ENCODE assay signal across 10 cellular contexts in genomic region chrX:103488332-103488731, GRCh38. TPM values are rescaled to one million over a fixed set of nuclear protein-coding genes. Genes with fewer than 3 reads are reported as not detected.
DNase-seq lines count a peak whose midpoint lies in the region; ATAC-seq, FAIRE-seq and TF ChIP-seq lines count a peak whose summit lies in the region.
"Had no signal": no experiment of that assay in that cellular context is flagged by ENCODE, and none has a peak within 500 bp of the region (broad histone marks: within the 10 kb centered on the region; RNA-seq: fewer than 3 reads in every experiment).

No MANE protein-coding gene starts in this region.

- no peak overlapping the region for H3K4me2 ChIP-seq in H1 (ENCODE audit: insufficient read depth in 1 of 2, low read depth in 2 of 2, low read length in 2 of 2)
- H3K4me2 ChIP-seq: BLaER1 had no signal

- H2BK5ac ChIP-seq in H1 (ENCODE audit: low read depth, low read length): no peak overlapping the region

- TF ChIP-seq EP300 in H1 (IDR thresholded peaks at IDR 0.05; ENCODE audit: borderline replicate concordance in 1 of 2, low read depth in 2 of 2, low read length in 2 of 2): no peak

- CTCF ChIA-PET in H1 (lab: Charles Lee; ENCODE audit: partially characterized antibody): interaction anchor here (0.6 to 0.8 kb wide), 2 partner anchors 15 to 85 kb away, joined by 3 read pairs; no protein-coding TSS in a partner anchor
- CTCF ChIA-PET in CD8-positive, alpha-beta T cell (lab: Charles Lee): interaction anchor here (0.6 to 1.3 kb wide), 3 partner anchors 174 to 277 kb away, joined by 4 to 5 read pairs (median 5); no protein-coding TSS in a partner anchor
- CTCF ChIA-PET in activated naive CD4-positive, alpha-beta T cell treated with anti-CD3 and anti-CD28 coated beads for 36 hours (lab: Charles Lee): interaction anchor here (0.6 to 1.2 kb wide), 3 partner anchors 23 to 360 kb away, joined by 3 to 4 read pairs (median 4); no protein-coding TSS in a partner anchor

- no peaks in the 10 kb centered on the region for H3K36me3 Mint-ChIP-seq in osteocyte (ENCODE audit: unreplicated experiment)
- H3K36me3 Mint-ChIP-seq in CD8-positive, alpha-beta T cell: no peaks in the 10 kb centered on the region
- no peaks in the 10 kb centered on the region for H3K36me3 Mint-ChIP-seq in activated naive CD4-positive, alpha-beta T cell treated with anti-CD3 and anti-CD28 coated beads for 36 hours (ENCODE audit: low read depth)

- no peak overlapping the region for H3K14ac ChIP-seq in H1 (ENCODE audit: insufficient read length)

- no peaks in the 10 kb centered on the region for H3K79me2 ChIP-seq in H1 (ENCODE audit: control insufficient read depth in 1 of 2, insufficient read depth in 2 of 2, low read length in 2 of 2)

- peaks cover 2% of the 10 kb centered on the region for H3K4me1 Mint-ChIP-seq in osteocyte (ENCODE audit: unreplicated experiment)
- H3K4me1 Mint-ChIP-seq in CD8-positive, alpha-beta T cell (ENCODE audit: low read depth): peaks cover 4% of the 10 kb centered on the region
- H3K4me1 Mint-ChIP-seq in activated naive CD4-positive, alpha-beta T cell treated with anti-CD3 and anti-CD28 coated beads for 36 hours (ENCODE audit: low read depth): no peaks in the 10 kb centered on the region

- H3K9me3 Mint-ChIP-seq in osteocyte (ENCODE audit: unreplicated experiment): no peaks in the 10 kb centered on the region
- H3K9me3 Mint-ChIP-seq in CD8-positive, alpha-beta T cell: no peaks in the 10 kb centered on the region
- H3K9me3 Mint-ChIP-seq in activated naive CD4-positive, alpha-beta T cell treated with anti-CD3 and anti-CD28 coated beads for 36 hours: no peaks in the 10 kb centered on the region

- H3K56ac ChIP-seq in H1 (replicated peaks; ENCODE audit: insufficient read length, low read depth, low read length): no peak overlapping the region

- H2BK15ac ChIP-seq in H1 (ENCODE audit: low read length): no peak overlapping the region

- H2BK12ac ChIP-seq in H1 (ENCODE audit: low read depth, low read length): no peak overlapping the region

- no peaks in the 10 kb centered on the region for H3K23me2 ChIP-seq in H1 (ENCODE audit: low read depth, low read length)

- 55% methylated on average over 4 of the region's 4 CpGs; no CpG with 5 or more reads in 1 of the 2 experiments for WGBS in H1 (ENCODE audit: extremely low coverage in 1 of 2, insufficient coverage in 1 of 2, insufficient read length in 1 of 2, insufficient replicate concordance in 2 of 2, low coverage in 1 of 2, low lambda C conversion rate in 2 of 2, missing lambda C conversion rate in 1 of 2), 2 experiments

- no peak for TF ChIP-seq RAD21 in H1 (IDR thresholded peaks at IDR 0.05 in 1 of 2, conservative IDR thresholded peaks at IDR 0.05 in 1 of 2; ENCODE audit: low read depth in 2 of 2, low read length in 2 of 2)

- POLR2A ChIA-PET in H1 (lab: Charles Lee; ENCODE audit: partially characterized antibody): no interaction called here
- POLR2A ChIA-PET in CD8-positive, alpha-beta T cell (lab: Charles Lee): no interaction called here

- H4K91ac ChIP-seq in H1 (replicated peaks; ENCODE audit: insufficient read length, low read length): no peak overlapping the region

- no peak overlapping the region for H3K4ac ChIP-seq in H1 (replicated peaks; ENCODE audit: insufficient read length, low read depth, low read length)

- no peak overlapping the region for H4K5ac ChIP-seq in H1 (ENCODE audit: insufficient read length, low read depth, low read length)

- H2AK5ac ChIP-seq in H1 (ENCODE audit: low read depth, low read length): no peak overlapping the region

- ATAC-seq in mucosa of descending colon: no peak
- no peak for ATAC-seq in CD8-positive, alpha-beta T cell

- no peak overlapping the region for H3K4me3 ChIP-seq in H1 (ENCODE audit: extremely low read depth in 1 of 4, insufficient read depth in 2 of 4, low read depth in 3 of 4, low read length in 4 of 4)
- H3K4me3 ChIP-seq in mucosa of descending colon: no peak overlapping the region
- no peak overlapping the region for H3K4me3 ChIP-seq in CD8-positive, alpha-beta T cell (ENCODE audit: low read depth, low read length)
- H3K4me3 ChIP-seq: BLaER1 had no signal

- peak; percentile 3 to 21 (median 16); a peak in 3 of 4 replicates for TF ChIP-seq CTCF in H1 (IDR thresholded peaks at IDR 0.05; ENCODE audit: control extremely low read depth in 1 of 3, insufficient read depth in 1 of 3, low read depth in 1 of 3, low read length in 3 of 3)
- TF ChIP-seq CTCF in osteocyte (IDR thresholded peaks at IDR 0.05): peak; percentile 62
- no peak for TF ChIP-seq CTCF in mucosa of descending colon (IDR thresholded peaks at IDR 0.05)
- no peak for TF ChIP-seq CTCF in CD8-positive, alpha-beta T cell (IDR thresholded peaks at IDR 0.05)

- intact Hi-C loops in mucosa of descending colon (cut with DNase I, micrococcal nuclease): no loop called here
- intact Hi-C loops in CD8-positive, alpha-beta T cell (cut with DNase I, micrococcal nuclease): no loop called here
- intact Hi-C loops in activated naive CD4-positive, alpha-beta T cell treated with anti-CD3 and anti-CD28 coated beads for 36 hours (cut with micrococcal nuclease): no loop called here

- H3K79me1 ChIP-seq in H1 (ENCODE audit: low read depth, low read length): no peaks in the 10 kb centered on the region

- TF ChIP-seq POLR2A in H1 (IDR thresholded peaks at IDR 0.05; ENCODE audit: control extremely low read depth in 1 of 2, low read depth in 2 of 2, low read length in 2 of 2): no peak

- H3K4me1 ChIP-seq in H1 (replicated peaks in 1 of 4; ENCODE audit: control insufficient read depth in 3 of 4, insufficient read depth in 4 of 4, low read length in 3 of 4) (no peaks in the 10 kb centered on the region), mucosa of descending colon (ENCODE audit: low read depth) (no peaks in the 10 kb centered on the region)
- no peaks in the 10 kb centered on the region for H3K4me1 ChIP-seq in CD8-positive, alpha-beta T cell (ENCODE audit: insufficient read depth, low read length)
- H3K4me1 ChIP-seq: BLaER1 had no signal

- H3K27ac Mint-ChIP-seq in osteocyte (ENCODE audit: unreplicated experiment): no peak overlapping the region
- no peak overlapping the region for H3K27ac Mint-ChIP-seq in CD8-positive, alpha-beta T cell
- H3K27ac Mint-ChIP-seq in activated naive CD4-positive, alpha-beta T cell treated with anti-CD3 and anti-CD28 coated beads for 36 hours: no peak overlapping the region

- H2AFZ ChIP-seq in H1 (ENCODE audit: low read length): no peak overlapping the region

- H2BK20ac ChIP-seq in H1 (ENCODE audit: low read length): no peak overlapping the region

- no peaks in the 10 kb centered on the region for H3K27me3 ChIP-seq in H1 (replicated peaks in 1 of 4; ENCODE audit: control insufficient read depth in 3 of 4, extremely low read depth in 1 of 4, insufficient read depth in 3 of 4, low read length in 3 of 4)
- H3K27me3 ChIP-seq in CD8-positive, alpha-beta T cell (ENCODE audit: insufficient read depth, low read length): no peaks in the 10 kb centered on the region
- H3K27me3 ChIP-seq: BLaER1 had no signal

- H4K8ac ChIP-seq in H1 (ENCODE audit: extremely low read depth, insufficient read depth, low read length): no peak overlapping the region

- FAIRE-seq in H1 (lab: Jason Lieb, UNC): no peak

- no peak overlapping the region for H3K18ac ChIP-seq in H1 (ENCODE audit: extremely low read depth, low read length)

- H3K9ac ChIP-seq in H1 (replicated peaks in 1 of 4; ENCODE audit: extremely low read depth in 1 of 4, low read depth in 3 of 4, low read length in 3 of 4): no peak overlapping the region
- H3K9ac ChIP-seq: BLaER1 had no signal

- DNase-seq in NCI-H146 (lab: John Stamatoyannopoulos, UW) (peak; percentile 1), NCI-H146 treated with DMSO at 0.1 percent for 48 hours (lab: John Stamatoyannopoulos, UW; ENCODE audit: unreplicated experiment) (no peak), NCI-H1694 treated with DMSO at 0.1 percent for 48 hours (lab: John Stamatoyannopoulos, UW) (peak; percentile 32), H1 (ENCODE audit: low read depth in 1 of 2, low spot score in 2 of 2) (no peak), osteocyte (ENCODE audit: extremely low spot score, unreplicated experiment) (no peak), mucosa of descending colon (no peak)
- DNase-seq in CD8-positive, alpha-beta T cell: no peak
- no peak for DNase-seq in activated naive CD4-positive, alpha-beta T cell treated with anti-CD3 and anti-CD28 coated beads for 36 hours
- DNase-seq: cerebellar nuclear complex had no signal

- H3K4me3 Mint-ChIP-seq in osteocyte (ENCODE audit: unreplicated experiment): no peak overlapping the region
- H3K4me3 Mint-ChIP-seq in CD8-positive, alpha-beta T cell: no peak overlapping the region
- H3K4me3 Mint-ChIP-seq in activated naive CD4-positive, alpha-beta T cell treated with anti-CD3 and anti-CD28 coated beads for 36 hours: no peak overlapping the region

- no peaks in the 10 kb centered on the region for H4K20me1 ChIP-seq in H1 (replicated peaks in 1 of 2; ENCODE audit: control insufficient read depth in 1 of 2, insufficient read depth in 2 of 2, low read length in 2 of 2)
- H4K20me1 ChIP-seq: BLaER1 had no signal

- no peaks in the 10 kb centered on the region for H3K27me3 Mint-ChIP-seq in osteocyte (ENCODE audit: unreplicated experiment)
- H3K27me3 Mint-ChIP-seq in CD8-positive, alpha-beta T cell (ENCODE audit: low read depth): no peaks in the 10 kb centered on the region
- no peaks in the 10 kb centered on the region for H3K27me3 Mint-ChIP-seq in activated naive CD4-positive, alpha-beta T cell treated with anti-CD3 and anti-CD28 coated beads for 36 hours (ENCODE audit: low read depth)

- no peaks in the 10 kb centered on the region for H3K9me3 ChIP-seq in H1 (ENCODE audit: insufficient read depth in 2 of 2, low read depth in 1 of 2, low read length in 1 of 2)
- no peaks in the 10 kb centered on the region for H3K9me3 ChIP-seq in mucosa of descending colon
- no peaks in the 10 kb centered on the region for H3K9me3 ChIP-seq in CD8-positive, alpha-beta T cell (ENCODE audit: low read length)
- H3K9me3 ChIP-seq: BLaER1 had no signal

- no peak overlapping the region for H3K23ac ChIP-seq in H1 (ENCODE audit: insufficient read length)

- no peak overlapping the region for H3K27ac ChIP-seq in H1 (ENCODE audit: low read depth, low read length)
- H3K27ac ChIP-seq in CD8-positive, alpha-beta T cell (ENCODE audit: low read depth, low read length): no peak overlapping the region
- H3K27ac ChIP-seq: BLaER1 had no signal

- no peak overlapping the region for H2BK120ac ChIP-seq in H1 (replicated peaks; ENCODE audit: low read depth, low read length)

- H3K36me3 ChIP-seq in H1 (ENCODE audit: control insufficient read depth in 2 of 4, insufficient read depth in 4 of 4, low read length in 3 of 4) (no peaks in the 10 kb centered on the region), mucosa of descending colon (ENCODE audit: low read depth) (no peaks in the 10 kb centered on the region)
- H3K36me3 ChIP-seq in CD8-positive, alpha-beta T cell (ENCODE audit: insufficient read depth, low read length): no peaks in the 10 kb centered on the region
- H3K36me3 ChIP-seq: BLaER1 had no signal

RNA-seq across cellular contexts. Expression of gene RAB40A, which starts 31.0 kb away (rescaled TPM):
- total RNA-seq in H1 (2021; fragmentation: NEBNext Ultra II Directional; extraction: Animal tissue kit (Norgen Biotek cat#: 25700)): 0.09 and 0.17 TPM in 2 replicates
- polyA plus RNA-seq in H1 (2011; rRNA removed): 0.21 and 0.28 TPM in 2 replicates
- polyA plus RNA-seq in H1 (2011; cell fraction: cytosol; rRNA removed): 0.30 TPM
- 1.4 TPM for polyA plus RNA-seq in H1 (2011; cell fraction: nucleus; rRNA removed)
- 0.97 to 1.8 TPM (median 1.5 TPM) in 4 replicates for polyA plus RNA-seq in H1 (2012, experiment 1 of 2)
- 0.20 TPM for polyA plus RNA-seq in H1 (2012, experiment 2 of 2)
- polyA plus RNA-seq in H1 (2013, experiment 1 of 2): 0.08 TPM
- polyA plus RNA-seq in H1 (2013, experiment 2 of 2): 0.07 TPM
- polyA minus RNA-seq in H1 (2011; rRNA and poly(A)+ RNA removed): 0.07 and 0.19 TPM in 2 replicates
- polyA minus RNA-seq in H1 (2011; cell fraction: cytosol; rRNA and poly(A)+ RNA removed): not detected
- 0.60 TPM for polyA minus RNA-seq in H1 (2011; cell fraction: nucleus; rRNA and poly(A)+ RNA removed)
- total RNA-seq in osteocyte (0.24 and 0.68 TPM in 2 replicates), mucosa of descending colon (under 1 TPM in 2 of 3 donors, not detected in 1; 0.17 to 0.28 TPM)
- total RNA-seq in CD8-positive, alpha-beta T cell: not detected
- under 1 TPM in 1 of 2 experiments, not detected in 1; 0.07 TPM for total RNA-seq in activated naive CD4-positive, alpha-beta T cell treated with anti-CD3 and anti-CD28 coated beads for 36 hours

Comparison
In these comparisons a context has a peak if more than half of its experiments do, and no peak if none do; other contexts are left out.
1. DNase-seq: peak in NCI-H146 (single experiment) and NCI-H1694 treated with DMSO at 0.1 percent for 48 hours (single experiment); none in NCI-H146 treated with DMSO at 0.1 percent for 48 hours (single experiment), H1 (0 of 2), osteocyte (single experiment), mucosa of descending colon (0 of 3), CD8-positive, alpha-beta T cell (0 of 7) and activated naive CD4-positive, alpha-beta T cell treated with anti-CD3 and anti-CD28 coated beads for 36 hours (single experiment).
2. CTCF ChIP-seq: peak in H1 (3 of 3) and osteocyte (single experiment); none in mucosa of descending colon (single experiment) and CD8-positive, alpha-beta T cell (single experiment).